ENCODE assay signal across 22 cellular contexts in genomic region chr17:32871736-32872135, GRCh38. TPM values are rescaled to one million over a fixed set of nuclear protein-coding genes. Genes with fewer than 3 reads are reported as not detected.
A peak's percentile ranks its signal among the peaks of the same experiment; 100 is the strongest.
DNase-seq lines count a peak whose midpoint lies in the region; ATAC-seq, FAIRE-seq and TF ChIP-seq lines count a peak whose summit lies in the region.
"Had no signal": no experiment of that assay in that cellular context is flagged by ENCODE, and none has a peak within 500 bp of the region (broad histone marks: within the 10 kb centered on the region; RNA-seq: fewer than 3 reads in every experiment).

No MANE protein-coding gene starts in this region.

- H3K9me3 Mint-ChIP-seq in Caco-2 (ENCODE audit: unreplicated experiment): no peaks in the 10 kb centered on the region
- H3K9me3 Mint-ChIP-seq in Calu3 (ENCODE audit: low read depth, unreplicated experiment): no peaks in the 10 kb centered on the region
- H3K9me3 Mint-ChIP-seq: central memory CD8-positive, alpha-beta T cell; immature natural killer cell had no signal

- CTCF ChIA-PET in Caco-2 (lab: Charles Lee): no interaction called here
- CTCF ChIA-PET in K562 (lab: Yijun Ruan, JAX; ENCODE audit: low intra/inter-chr PET ratio): no interaction called here
- CTCF ChIA-PET in Calu3 (lab: Charles Lee): interaction anchor here (1.1 to 1.4 kb wide), 2 partner anchors 49 to 75 kb away, joined by 3 to 5 read pairs; no protein-coding TSS in a partner anchor

- no peaks in the 10 kb centered on the region for H3K9me1 ChIP-seq in K562 (ENCODE audit: control insufficient read depth, insufficient read depth, low read length)

- H3K9ac ChIP-seq in K562 (ENCODE audit: insufficient read depth in 1 of 2, low read depth in 2 of 2, low read length in 2 of 2): peak overlapping the region in 1 of 2 experiments; percentile 53; a peak in 1 of 4 replicates

- H3K27ac Mint-ChIP-seq in Caco-2 (ENCODE audit: unreplicated experiment) (peak overlapping the region; percentile 9), Calu3 (ENCODE audit: unreplicated experiment) (no peak overlapping the region)
- H3K27ac Mint-ChIP-seq: immature natural killer cell had no signal

- H4K20me1 ChIP-seq in K562 (replicated peaks; ENCODE audit: control insufficient read depth, insufficient read depth, low read length): no peaks in the 10 kb centered on the region

- TF ChIP-seq RAD21 in K562 (CRISPR knock-in tag; conservative IDR thresholded peaks at IDR 0.05 in 1 of 2, IDR thresholded peaks at IDR 0.05 in 1 of 2): no peak

- TF ChIP-seq POLR2A in K562 (conservative IDR thresholded peaks at IDR 0.05) (no peak), Peyer's patch (IDR thresholded peaks at IDR 0.05) (no peak)

- H2AFZ ChIP-seq in K562 (ENCODE audit: low read depth, low read length): no peak overlapping the region

- no peaks in the 10 kb centered on the region for H3K27me3 Mint-ChIP-seq in Caco-2 (ENCODE audit: insufficient read depth, unreplicated experiment)
- no peaks in the 10 kb centered on the region for H3K27me3 Mint-ChIP-seq in Calu3 (ENCODE audit: unreplicated experiment)
- H3K27me3 Mint-ChIP-seq: central memory CD8-positive, alpha-beta T cell had no signal

- H3K79me2 ChIP-seq in K562 (ENCODE audit: control insufficient read depth, insufficient read depth, low read length): peaks cover 86% of the 10 kb centered on the region

- no peak for TF ChIP-seq CTCF in Caco-2 (IDR thresholded peaks at IDR 0.05; ENCODE audit: insufficient read depth in 1 of 2, low read depth in 1 of 2, low read length in 1 of 2, severe bottlenecking in 1 of 2, unreplicated experiment in 1 of 2)
- no peak for TF ChIP-seq CTCF in K562 (IDR thresholded peaks at IDR 0.05 in 2 of 3, conservative IDR thresholded peaks at IDR 0.05 in 1 of 3; ENCODE audit: insufficient read depth in 2 of 3, low read depth in 1 of 3, low read length in 3 of 3)
- TF ChIP-seq CTCF in Peyer's patch (IDR thresholded peaks at IDR 0.05): no peak
- no peak for TF ChIP-seq CTCF in Calu3 (IDR thresholded peaks at IDR 0.05; ENCODE audit: unreplicated experiment)

- no peak for FAIRE-seq in K562 (lab: Jason Lieb, UNC)
- no peak for FAIRE-seq in HTR-8/SVneo (lab: Jason Lieb, UNC)
- FAIRE-seq: small intestine had no signal

- H3K4me3 Mint-ChIP-seq in Caco-2 (ENCODE audit: unreplicated experiment) (no peak overlapping the region), Calu3 (ENCODE audit: low read depth, unreplicated experiment) (no peak overlapping the region)
- H3K4me3 Mint-ChIP-seq: central memory CD8-positive, alpha-beta T cell; immature natural killer cell had no signal

- WGBS in K562 (ENCODE audit: insufficient coverage, low coverage, missing lambda C conversion rate): 68% methylated on average over 6 of the region's 6 CpGs

- TF ChIP-seq EP300 in K562 (IDR thresholded peaks at IDR 0.05; ENCODE audit: low read length): no peak

- intact Hi-C loops in Caco-2 (cut with micrococcal nuclease; ENCODE audit: unreplicated experiment): no loop called here
- intact Hi-C loops in K562 (cut with micrococcal nuclease): no loop called here
- intact Hi-C loops in Calu3 (cut with micrococcal nuclease; ENCODE audit: unreplicated experiment): no loop called here

- BruUV-seq in Caco-2 (replicated peaks; lab: Mats Ljungman, UMichigan): no TSS peak
- BruUV-seq in K562 (replicated peaks; lab: Mats Ljungman, UMichigan): no TSS peak
- no TSS peak for BruUV-seq in Calu3 (replicated peaks; lab: Mats Ljungman, UMichigan)

- POLR2A ChIA-PET in Caco-2 (lab: Charles Lee) (no interaction called here), K562 (lab: Yijun Ruan, JAX) (interaction anchor here (0.6 to 6.9 kb wide), 4 partner anchors 8 to 70 kb away, joined by 3 to 51 read pairs (median 4); no protein-coding TSS in a partner anchor)

- in situ Hi-C loops in K562 (cut with MboI): loop anchor here (10.0 kb wide), 1 partner anchor 87 kb away; no protein-coding TSS in a partner anchor

- H3K27ac ChIP-seq in K562 (ENCODE audit: extremely low read depth, low read depth, low read length): no peak overlapping the region
- H3K27ac ChIP-seq in skin epidermis: peak overlapping the region in 11 of 21 experiments; percentile 2 to 71 (median 44)
- no peak overlapping the region for H3K27ac ChIP-seq in Peyer's patch
- H3K27ac ChIP-seq: HL-60, ovary had no signal

- H3K36me3 ChIP-seq in Caco-2 (ENCODE audit: control insufficient read depth, insufficient read depth, low read length): 0 out of 2 replicates have a peak, but pooled peaks cover 3% of the 10 kb centered on the region
- H3K36me3 ChIP-seq in K562 (ENCODE audit: control insufficient read depth, insufficient read depth, low read length): peaks cover 20% of the 10 kb centered on the region; the same call in 2 of the 3 replicates
- H3K36me3 ChIP-seq in Peyer's patch: no peaks in the 10 kb centered on the region
- H3K36me3 ChIP-seq: ovary had no signal

- H3K4me1 ChIP-seq in Caco-2 (peaks cover 29% of the 10 kb centered on the region), K562 (replicated peaks in 1 of 2; ENCODE audit: control insufficient read depth in 2 of 2, insufficient read depth in 2 of 2, low read length in 2 of 2) (peaks cover 14 to 41% of the 10 kb centered on the region in 2 experiments), Peyer's patch (peaks cover 0 to 51% (median 3%) of the 10 kb centered on the region in 4 donors)

- 0 out of 2 replicates have a peak overlapping the region, but pooled peaks have one; percentile 2 for H3K4me2 ChIP-seq in K562 (ENCODE audit: insufficient read depth, low read length)

- no peak overlapping the region for H3K4me3 ChIP-seq in Caco-2 (ENCODE audit: low read depth, low read length)
- no peak overlapping the region for H3K4me3 ChIP-seq in K562
- no peak overlapping the region for H3K4me3 ChIP-seq in skin epidermis
- H3K4me3 ChIP-seq in Peyer's patch: no peak overlapping the region
- H3K4me3 ChIP-seq: ovary had no signal

- H3K36me3 Mint-ChIP-seq in Caco-2 (ENCODE audit: insufficient read depth, unreplicated experiment) (peaks cover 59% of the 10 kb centered on the region), Calu3 (ENCODE audit: insufficient read depth, unreplicated experiment) (peaks cover 10% of the 10 kb centered on the region)
- H3K36me3 Mint-ChIP-seq: immature natural killer cell had no signal

- no peak for ATAC-seq in K562

- peaks cover 47% of the 10 kb centered on the region for H3K4me1 Mint-ChIP-seq in Caco-2 (ENCODE audit: low read depth, unreplicated experiment)
- H3K4me1 Mint-ChIP-seq in Calu3 (ENCODE audit: low read depth, unreplicated experiment): peaks cover 28% of the 10 kb centered on the region

- H3K27me3 ChIP-seq in Caco-2 (replicated peaks; ENCODE audit: control insufficient read depth, insufficient read depth, low read length) (no peaks in the 10 kb centered on the region), K562 (ENCODE audit: control insufficient read depth in 2 of 2, insufficient read depth in 2 of 2, low read length in 2 of 2) (no peaks in the 10 kb centered on the region), Peyer's patch (no peaks in the 10 kb centered on the region)
- H3K27me3 ChIP-seq: ovary had no signal

- H3K9me3 ChIP-seq in Caco-2 (no peaks in the 10 kb centered on the region), K562 (replicated peaks; ENCODE audit: control insufficient read depth, insufficient read depth, low read depth, low read length) (no peaks in the 10 kb centered on the region), Peyer's patch (no peaks in the 10 kb centered on the region)
- H3K9me3 ChIP-seq: ovary had no signal

- no peak for DNase-seq in Caco-2
- peak; percentile 10 to 54 for DNase-seq in NOMO-1 (lab: John Stamatoyannopoulos, UW; ENCODE audit: unreplicated experiment in 2 of 2)
- DNase-seq in K562 (ENCODE audit: extremely low read depth in 1 of 4, low spot score in 3 of 4): no peak
- DNase-seq in HTR-8/SVneo (ENCODE audit: insufficient read length, low spot score): no peak
- DNase-seq in Peyer's patch: no peak
- DNase-seq in Calu3: no peak
- DNase-seq in SK-N-DZ (ENCODE audit: low spot score): no peak
- DNase-seq: activated CD4-positive, alpha-beta T cell treated with anti-CD3 and anti-CD28 coated beads for 4 hours; activated gamma-delta T cell; amniotic stem cell; effector memory CD4-positive, alpha-beta T cell; GOT3; immature natural killer cell; NCI-H1048; NCI-H2081 treated with DMSO at 0.1 percent for 48 hours; NCI-H510A; ovary; small intestine; stimulated activated CD4-positive, alpha-beta T cell treated with anti-CD3 and anti-CD28 coated beads, Interleukin-4, amount 100 ng/mL, for 1 hour had no signal

RNA-seq across cellular contexts. Expression of gene MYO1D, which starts 5.2 kb away (rescaled TPM):
- total RNA-seq in Caco-2 (2022): 193 and 206 TPM in 2 replicates
- total RNA-seq in K562 (2011; cell fraction: chromatin; rRNA removed; ENCODE audit: low replicate concordance): 172 and 277 TPM in 2 replicates
- total RNA-seq in K562 (2011; cell fraction: nucleolus; rRNA removed): 94.2 and 97.4 TPM in 2 replicates
- total RNA-seq in K562 (2011; cell fraction: nucleoplasm; rRNA removed): 114 and 123 TPM in 2 replicates
- total RNA-seq in K562 (2014; rRNA removed): 34.9 and 39.5 TPM in 2 replicates
- total RNA-seq in K562 (2014; rRNA removed; fragmentation: Illumina TruSeq; extraction: Trizol): 46.2 and 46.3 TPM in 2 replicates
- 44.6 and 45.4 TPM in 2 replicates for total RNA-seq in K562 (2015; rRNA removed; fragmentation: Illumina TruSeq; extraction: Trizol)
- total RNA-seq in K562 (2021): 50.7 and 60.2 TPM in 2 replicates
- 26.4 and 71.2 TPM in 2 replicates for polyA plus RNA-seq in K562 (2011; rRNA removed)
- 26.0 and 47.6 TPM in 2 replicates for polyA plus RNA-seq in K562 (2011; cell fraction: cytosol; rRNA removed)
- 20.8 and 29.6 TPM in 2 replicates for polyA plus RNA-seq in K562 (2011; cell fraction: nucleus; rRNA removed)
- 52.4 and 65.3 TPM in 2 replicates for polyA plus RNA-seq in K562 (2012)
- 50.3 and 68.1 TPM in 2 replicates for polyA plus RNA-seq in K562 (2014; fragmentation: Illumina TruSeq; extraction: Trizol)
- polyA plus RNA-seq in K562 (2014; fragmentation: Nextera tagmentation; extraction: Ambion mirVana): 1 to 10 TPM; 2.1 to 2.6 TPM
- polyA plus RNA-seq in K562 (2014; rRNA removed): 30.5 and 31.0 TPM in 2 replicates
- 67.1 and 142 TPM in 2 replicates for polyA minus RNA-seq in K562 (2011; rRNA and poly(A)+ RNA removed)
- polyA minus RNA-seq in K562 (2011; cell fraction: cytosol; rRNA and poly(A)+ RNA removed): 34.9 and 59.8 TPM in 2 replicates
- 57.5 and 69.2 TPM in 2 replicates for polyA minus RNA-seq in K562 (2011; cell fraction: nucleus; rRNA and poly(A)+ RNA removed)
- total RNA-seq in Peyer's patch: 100 to 1,000 TPM; 148 to 340 (median 328) TPM
- total RNA-seq in Calu3 (2022): 51.9 and 57.2 TPM in 2 replicates
- polyA plus RNA-seq in SK-N-DZ (2014; cell fraction: cytosol; rRNA removed): 11.0 and 13.4 TPM in 2 replicates
- 11.4 and 13.4 TPM in 2 replicates for polyA plus RNA-seq in SK-N-DZ (2014; cell fraction: nucleus; rRNA removed)

RNA-seq across cellular contexts. Expression of gene TMEM98, which starts 56.2 kb away (rescaled TPM):
- total RNA-seq in Caco-2 (2022) (189 and 229 TPM in 2 replicates), K562 (2014; rRNA removed) (51.6 and 66.7 TPM in 2 replicates), K562 (2014; rRNA removed; fragmentation: Illumina TruSeq; extraction: Trizol) (29.8 and 38.8 TPM in 2 replicates), K562 (2015; rRNA removed; fragmentation: Illumina TruSeq; extraction: Trizol) (33.1 and 33.5 TPM in 2 replicates), K562 (2021) (58.4 and 60.2 TPM in 2 replicates), Peyer's patch (100 to 1,000 TPM in 3 of 4 donors, 10 to 100 TPM in 1; 54.5 to 351 (median 241) TPM), Calu3 (2022) (1.9 and 2.1 TPM in 2 replicates)
- total RNA-seq in K562 (2011; cell fraction: chromatin; rRNA removed; ENCODE audit: low replicate concordance): 71.8 and 172 TPM in 2 replicates
- total RNA-seq in K562 (2011; cell fraction: nucleolus; rRNA removed): 232 and 247 TPM in 2 replicates
- 162 and 166 TPM in 2 replicates for total RNA-seq in K562 (2011; cell fraction: nucleoplasm; rRNA removed)
- polyA plus RNA-seq in K562 (2011; rRNA removed) (85.5 and 164 TPM in 2 replicates), K562 (2014; fragmentation: Illumina TruSeq; extraction: Trizol) (75.8 and 87.3 TPM in 2 replicates), K562 (2014; fragmentation: Nextera tagmentation; extraction: Ambion mirVana) (100 to 1,000 TPM; 112 to 115 TPM), K562 (2014; rRNA removed) (84.7 and 92.1 TPM in 2 replicates)
- polyA plus RNA-seq in K562 (2011; cell fraction: cytosol; rRNA removed): 167 and 362 TPM in 2 replicates
- polyA plus RNA-seq in K562 (2011; cell fraction: nucleus; rRNA removed): 87.5 and 178 TPM in 2 replicates
- 75.0 and 83.8 TPM in 2 replicates for polyA plus RNA-seq in K562 (2012)
- polyA minus RNA-seq in K562 (2011; rRNA and poly(A)+ RNA removed): 48.5 and 125 TPM in 2 replicates
- polyA minus RNA-seq in K562 (2011; cell fraction: cytosol; rRNA and poly(A)+ RNA removed): 32.2 and 69.1 TPM in 2 replicates
- polyA minus RNA-seq in K562 (2011; cell fraction: nucleus; rRNA and poly(A)+ RNA removed): 18.9 and 23.7 TPM in 2 replicates
- 177 and 208 TPM in 2 replicates for polyA plus RNA-seq in SK-N-DZ (2014; cell fraction: cytosol; rRNA removed)
- polyA plus RNA-seq in SK-N-DZ (2014; cell fraction: nucleus; rRNA removed): 111 and 142 TPM in 2 replicates
- polyA plus RNA-seq: immature natural killer cell had no signal

Comparison
In these comparisons a context has a peak if more than half of its experiments do, and no peak if none do; other contexts are left out.
1. DNase-seq: peak in NOMO-1 (2 of 2); none in Caco-2 (0 of 2), K562 (0 of 4), HTR-8/SVneo (single experiment), Peyer's patch (0 of 3), Calu3 (single experiment) and SK-N-DZ (single experiment).
2. H3K27ac ChIP-seq: peak in skin epidermis (11 of 21); none in K562 (single experiment) and Peyer's patch (0 of 4).